In the genomic region with DNA sequence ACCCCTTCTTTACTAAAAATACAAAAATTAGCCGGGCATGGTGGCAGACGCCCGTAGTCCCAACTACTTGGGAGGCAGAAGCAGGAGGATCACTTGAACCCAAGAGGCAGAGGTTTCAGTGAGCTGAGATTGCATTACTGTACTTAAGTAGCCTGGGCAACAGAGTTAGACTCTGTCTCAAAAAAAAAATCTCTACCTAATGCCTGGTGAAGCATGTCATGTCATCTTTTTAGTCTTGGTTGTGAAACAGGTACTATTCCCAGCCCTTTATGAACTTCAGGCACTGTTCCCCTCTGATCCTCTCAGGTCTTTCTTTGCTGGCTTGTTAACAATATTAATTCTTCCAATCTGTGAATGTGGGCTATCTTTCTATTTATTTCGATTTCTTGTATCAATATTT, we compare ENCODE assay signal across 14 cellular contexts.
A peak's percentile ranks its signal among the peaks of the same experiment; 100 is the strongest.
DNase-seq lines count a peak whose midpoint lies in the region; ATAC-seq and TF ChIP-seq lines count a peak whose summit lies in the region.
"Had no signal": no experiment of that assay in that cellular context is flagged by ENCODE, and none has a peak within 500 bp of the region (broad histone marks: within the 10 kb centered on the region; RNA-seq: fewer than 3 reads in every experiment).

No MANE protein-coding gene starts in this region.

- H3K9me3 Mint-ChIP-seq in activated naive CD4-positive, alpha-beta T cell treated with anti-CD3 and anti-CD28 coated beads, Interleukin-2, amount 50 U/mL, for 24 hours = no peaks in the 10 kb centered on the region
- H3K9me3 Mint-ChIP-seq in central memory CD8-positive, alpha-beta T cell = no peaks in the 10 kb centered on the region
- no peaks in the 10 kb centered on the region for H3K9me3 Mint-ChIP-seq in stimulated activated effector memory CD8-positive, alpha-beta T cell treated with anti-CD3 and anti-CD28 coated beads, Interleukin-12 subunit alpha, Interleukin-12 subunit beta, amount 100 ng/mL, for 72 hours

- no peak for TF ChIP-seq CTCF in GM13976 (IDR thresholded peaks at IDR 0.05; ENCODE audit: borderline replicate concordance, control extremely low read depth, extremely low read depth, insufficient read depth, missing control alignments)

- peak; percentile 57 for ATAC-seq in HG02885 (IDR thresholded peaks at IDR 0.05; ENCODE audit: poor library complexity, unreplicated experiment)
- ATAC-seq in central memory CD8-positive, alpha-beta T cell (replicated peaks; ENCODE audit: extremely low read depth, poor library complexity, severe bottlenecking) = no peak
- no peak for ATAC-seq in stimulated activated effector memory CD8-positive, alpha-beta T cell treated with anti-CD3 and anti-CD28 coated beads, Interleukin-12 subunit alpha, Interleukin-12 subunit beta, amount 100 ng/mL, for 72 hours
- ATAC-seq in GM18907 (IDR thresholded peaks at IDR 0.05; ENCODE audit: unreplicated experiment) = no peak
- ATAC-seq: body of pancreas had no signal

- in situ Hi-C loops in GM13976 (cut with MboI; ENCODE audit: low sequenced_read_pairs, unreplicated experiment) = no loop called here

- H3K4me1 Mint-ChIP-seq in activated naive CD4-positive, alpha-beta T cell treated with anti-CD3 and anti-CD28 coated beads, Interleukin-2, amount 50 U/mL, for 24 hours = peaks cover 97% of the 10 kb centered on the region
- H3K4me1 Mint-ChIP-seq in central memory CD8-positive, alpha-beta T cell = peaks cover 95% of the 10 kb centered on the region
- peaks cover 91% of the 10 kb centered on the region for H3K4me1 Mint-ChIP-seq in stimulated activated effector memory CD8-positive, alpha-beta T cell treated with anti-CD3 and anti-CD28 coated beads, Interleukin-12 subunit alpha, Interleukin-12 subunit beta, amount 100 ng/mL, for 72 hours

- DNase-seq in activated naive CD4-positive, alpha-beta T cell (lab: John Stamatoyannopoulos, UW) = no peak
- no peak for DNase-seq in central memory CD8-positive, alpha-beta T cell (ENCODE audit: low spot score in 2 of 2)
- no peak for DNase-seq in stimulated activated effector memory CD8-positive, alpha-beta T cell treated with anti-CD3 and anti-CD28 coated beads, Interleukin-12 subunit alpha, Interleukin-12 subunit beta, amount 100 ng/mL, for 72 hours (ENCODE audit: low spot score in 2 of 2)
- no peak for DNase-seq in stimulated activated CD4-positive, alpha-beta T cell treated with anti-CD3 and anti-CD28 coated beads, Interleukin-4, amount 100 ng/mL, for 4 hours
- DNase-seq in GM13976 (ENCODE audit: low spot score) = no peak
- DNase-seq: body of pancreas, dorsolateral prefrontal cortex, GOT3, RPMI8226, T-helper 1 cell, thyroid gland had no signal

- H3K27ac Mint-ChIP-seq in activated naive CD4-positive, alpha-beta T cell treated with anti-CD3 and anti-CD28 coated beads, Interleukin-2, amount 50 U/mL, for 24 hours = peak overlapping the region; percentile 69
- peak overlapping the region; percentile 80 for H3K27ac Mint-ChIP-seq in central memory CD8-positive, alpha-beta T cell (ENCODE audit: low read depth)
- H3K27ac Mint-ChIP-seq in stimulated activated effector memory CD8-positive, alpha-beta T cell treated with anti-CD3 and anti-CD28 coated beads, Interleukin-12 subunit alpha, Interleukin-12 subunit beta, amount 100 ng/mL, for 72 hours = no peak overlapping the region

- peak overlapping the region; percentile 63 for H3K4me3 Mint-ChIP-seq in activated naive CD4-positive, alpha-beta T cell treated with anti-CD3 and anti-CD28 coated beads, Interleukin-2, amount 50 U/mL, for 24 hours
- peak overlapping the region; percentile 52 for H3K4me3 Mint-ChIP-seq in central memory CD8-positive, alpha-beta T cell
- peak overlapping the region; percentile 15 for H3K4me3 Mint-ChIP-seq in stimulated activated effector memory CD8-positive, alpha-beta T cell treated with anti-CD3 and anti-CD28 coated beads, Interleukin-12 subunit alpha, Interleukin-12 subunit beta, amount 100 ng/mL, for 72 hours

- peaks cover 6% of the 10 kb centered on the region for H3K36me3 Mint-ChIP-seq in activated naive CD4-positive, alpha-beta T cell treated with anti-CD3 and anti-CD28 coated beads, Interleukin-2, amount 50 U/mL, for 24 hours
- peaks cover 30% of the 10 kb centered on the region for H3K36me3 Mint-ChIP-seq in central memory CD8-positive, alpha-beta T cell (ENCODE audit: insufficient read depth)
- H3K36me3 Mint-ChIP-seq in stimulated activated effector memory CD8-positive, alpha-beta T cell treated with anti-CD3 and anti-CD28 coated beads, Interleukin-12 subunit alpha, Interleukin-12 subunit beta, amount 100 ng/mL, for 72 hours = peaks cover 26% of the 10 kb centered on the region

- no peaks in the 10 kb centered on the region for H3K27me3 Mint-ChIP-seq in activated naive CD4-positive, alpha-beta T cell treated with anti-CD3 and anti-CD28 coated beads, Interleukin-2, amount 50 U/mL, for 24 hours
- H3K27me3 Mint-ChIP-seq in central memory CD8-positive, alpha-beta T cell = no peaks in the 10 kb centered on the region
